ENCODE assay signal across 1 cellular context in the genomic region with DNA sequence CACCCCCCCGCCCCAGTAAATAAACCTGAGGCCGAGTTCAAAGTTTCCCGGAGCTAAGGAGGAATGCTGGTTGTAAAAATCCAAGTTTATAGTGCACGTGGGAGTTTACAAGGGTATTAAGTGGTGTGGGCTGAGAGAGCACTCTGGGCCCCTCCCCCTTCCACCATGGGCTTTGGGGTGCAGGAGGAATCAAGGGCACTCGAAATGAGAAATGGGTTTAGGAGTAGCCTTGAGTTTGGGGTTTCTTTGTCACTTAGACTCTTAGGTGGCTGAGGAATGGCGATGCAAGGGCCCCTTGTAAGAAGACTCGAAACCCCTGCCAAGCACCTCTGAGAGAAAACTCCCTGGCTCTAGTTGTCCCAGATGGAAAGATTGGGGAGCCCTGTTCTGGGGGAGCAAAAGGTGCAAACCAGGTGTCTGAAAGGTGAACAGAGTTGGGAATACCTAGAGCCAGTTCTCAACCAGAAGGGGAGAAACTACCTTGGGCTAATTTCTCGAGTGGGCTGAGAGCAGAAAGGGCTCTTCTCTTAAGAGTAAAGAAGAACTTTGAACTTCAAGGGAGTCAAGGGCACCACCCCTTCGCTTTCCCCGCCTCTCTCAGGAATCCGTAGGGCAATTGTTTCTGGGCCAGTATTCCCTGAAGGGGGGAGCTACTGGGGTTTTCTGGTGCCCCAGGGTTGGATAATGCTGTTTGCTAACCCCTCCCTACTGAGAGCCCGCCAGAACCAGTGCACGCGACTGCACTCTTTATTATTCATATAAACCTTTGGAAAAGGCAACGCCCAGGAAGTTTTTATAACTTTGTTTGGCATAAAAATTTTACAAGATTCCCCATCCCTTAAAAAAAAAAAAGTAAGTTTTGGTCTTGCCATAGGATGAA.
TF ChIP-seq lines count a peak whose summit lies in the region.

No MANE protein-coding gene starts in this region.

TF ChIP-seq in K562, 482 proteins besides CTCF, POLR2A, EP300 and RAD21:
- 0 out of 2 replicates have a peak, but pooled peaks have one; percentile 3 for TF ChIP-seq ELF1 (tag; IDR thresholded peaks at IDR 0.05)
- no peak for TF ChIP-seq NR2C1 (IDR thresholded peaks at IDR 0.05)
- TF ChIP-seq NR2C1 (tag; IDR thresholded peaks at IDR 0.05) = no peak
